In genomic region chr19:35268546-35269424, GRCh38 we compare ENCODE assay signal across 8 cellular contexts. TPM values are rescaled to one million over a fixed set of nuclear protein-coding genes. Genes with fewer than 3 reads are reported as not detected.
DNase-seq lines count a peak whose midpoint lies in the region; ATAC-seq and TF ChIP-seq lines count a peak whose summit lies in the region.

A gene with protein sequence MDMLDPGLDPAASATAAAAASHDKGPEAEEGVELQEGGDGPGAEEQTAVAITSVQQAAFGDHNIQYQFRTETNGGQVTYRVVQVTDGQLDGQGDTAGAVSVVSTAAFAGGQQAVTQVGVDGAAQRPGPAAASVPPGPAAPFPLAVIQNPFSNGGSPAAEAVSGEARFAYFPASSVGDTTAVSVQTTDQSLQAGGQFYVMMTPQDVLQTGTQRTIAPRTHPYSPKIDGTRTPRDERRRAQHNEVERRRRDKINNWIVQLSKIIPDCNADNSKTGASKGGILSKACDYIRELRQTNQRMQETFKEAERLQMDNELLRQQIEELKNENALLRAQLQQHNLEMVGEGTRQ (plus strand): TSS chr19:35268962. CDS start chr19:35269102, 140 bp downstream.

- peak; percentile 16 for ATAC-seq in GM21825 (IDR thresholded peaks at IDR 0.05; ENCODE audit: unreplicated experiment)
- no peak for ATAC-seq in Right ventricle myocardium inferior

- H3K36me3 Mint-ChIP-seq in osteocyte (ENCODE audit: unreplicated experiment), result peaks cover 19% of the 10 kb centered on the region

- peak within 1 kb of the TSS; percentile 94 for H3K4me3 Mint-ChIP-seq in osteocyte (ENCODE audit: unreplicated experiment)

- H3K9ac ChIP-seq in Loucy (ENCODE audit: low read depth, low read length, poor library complexity, severe bottlenecking) (peak within 1 kb of the TSS; percentile 96), SU-DHL-6 (ENCODE audit: low read length) (peak within 1 kb of the TSS; percentile 97), adipocyte (ENCODE audit: low read length) (peak within 1 kb of the TSS; percentile 100)

- H3K27ac ChIP-seq in SU-DHL-6 (ENCODE audit: low read depth, low read length), result peak within 1 kb of the TSS; percentile 93

- H3K4me3 ChIP-seq in Loucy (ENCODE audit: low read length, poor library complexity, severe bottlenecking) (peak within 1 kb of the TSS; percentile 100), SU-DHL-6 (ENCODE audit: insufficient read depth, low read length, poor library complexity, severe bottlenecking) (peak within 1 kb of the TSS; percentile 100), adipocyte (ENCODE audit: low read length) (peak within 1 kb of the TSS; percentile 97)

- TF ChIP-seq CTCF in Loucy (conservative IDR thresholded peaks at IDR 0.05; ENCODE audit: low read length) (no peak), SU-DHL-6 (IDR thresholded peaks at IDR 0.05; ENCODE audit: insufficient read depth, low read length, poor library complexity, severe bottlenecking) (no peak), osteocyte (IDR thresholded peaks at IDR 0.05) (no peak)

- H4K20me1 ChIP-seq in Loucy (ENCODE audit: insufficient read depth, low read length, poor library complexity, severe bottlenecking), result peaks cover 28% of the 10 kb centered on the region
- H4K20me1 ChIP-seq in SU-DHL-6 (ENCODE audit: low read depth, low read length), result no peaks in the 10 kb centered on the region

- peak within 1 kb of the TSS; percentile 96 for H3K27ac Mint-ChIP-seq in osteocyte (ENCODE audit: unreplicated experiment)

- intact Hi-C loops in Right ventricle myocardium inferior (cut with DNase I), result loop anchor here (5.0 to 10.0 kb wide), 4 partner anchors 56 to 224 kb away; partner anchors contain the start of genes FXYD7 and HPN

- H3K36me3 ChIP-seq in Loucy (ENCODE audit: insufficient read depth, low read length) (peaks cover 22% of the 10 kb centered on the region; the same call in 1 of the 2 replicates), SU-DHL-6 (ENCODE audit: low read length) (no peaks in the 10 kb centered on the region), adipocyte (ENCODE audit: control insufficient read depth, insufficient read depth, low read length, severe bottlenecking) (peaks cover 27% of the 10 kb centered on the region)

- H3K27me3 Mint-ChIP-seq in osteocyte (ENCODE audit: unreplicated experiment), result no peaks in the 10 kb centered on the region

- H3K9me3 ChIP-seq in Loucy (ENCODE audit: insufficient read depth, low read depth, low read length) (no peaks in the 10 kb centered on the region), SU-DHL-6 (ENCODE audit: insufficient read depth, low read length) (no peaks in the 10 kb centered on the region), adipocyte (ENCODE audit: control insufficient read depth, low read length) (no peaks in the 10 kb centered on the region)

- H3K4me1 ChIP-seq in Loucy (ENCODE audit: insufficient read depth, low read length, poor library complexity, severe bottlenecking) (peaks cover 30% of the 10 kb centered on the region), adipocyte (ENCODE audit: control insufficient read depth, insufficient read depth, low read length) (peaks cover 23% of the 10 kb centered on the region)

- peaks cover 10% of the 10 kb centered on the region for H3K4me1 Mint-ChIP-seq in osteocyte (ENCODE audit: unreplicated experiment)

- H3K79me2 ChIP-seq in Loucy (ENCODE audit: insufficient read depth, low read length) (peaks cover 46% of the 10 kb centered on the region), SU-DHL-6 (ENCODE audit: insufficient read depth, low read length) (peaks cover 6% of the 10 kb centered on the region)

- no peaks in the 10 kb centered on the region for H3K9me2 ChIP-seq in Loucy (replicated peaks; ENCODE audit: low read depth, low read length)
- H3K9me2 ChIP-seq in SU-DHL-6 (replicated peaks; ENCODE audit: insufficient read depth, low read length), result no peaks in the 10 kb centered on the region

- H2AFZ ChIP-seq in Loucy (ENCODE audit: low read length) (peak within 1 kb of the TSS; percentile 76), SU-DHL-6 (ENCODE audit: low read depth, low read length, severe bottlenecking) (peak within 1 kb of the TSS; percentile 62)

- H3F3A ChIP-seq in Loucy (ENCODE audit: low read depth) (no peaks in the 10 kb centered on the region), SU-DHL-6 (ENCODE audit: insufficient read depth) (peaks cover 17% of the 10 kb centered on the region)

- H3K9me3 Mint-ChIP-seq in osteocyte (ENCODE audit: unreplicated experiment), result no peaks in the 10 kb centered on the region

- H3K4me2 ChIP-seq in Loucy (ENCODE audit: low read depth, low read length, poor library complexity, severe bottlenecking) (peak within 1 kb of the TSS; percentile 91), SU-DHL-6 (ENCODE audit: low read depth, low read length, poor library complexity, severe bottlenecking) (peak within 1 kb of the TSS; percentile 87)

- H3K27me3 ChIP-seq in Loucy (ENCODE audit: insufficient read depth, low read length, poor library complexity, severe bottlenecking) (no peaks in the 10 kb centered on the region), SU-DHL-6 (ENCODE audit: low read length) (no peaks in the 10 kb centered on the region), adipocyte (replicated peaks; ENCODE audit: control insufficient read depth, insufficient read depth, low read length) (no peaks in the 10 kb centered on the region)

- peak; percentile 34 for DNase-seq in DMS153 (lab: John Stamatoyannopoulos, UW)
- peak; percentile 82 for DNase-seq in adipocyte (ENCODE audit: low read depth)
- DNase-seq in Right ventricle myocardium inferior (ENCODE audit: missing footprints), result peak; percentile 86
- no peak for DNase-seq in osteocyte (ENCODE audit: extremely low spot score, unreplicated experiment)
- no peak for DNase-seq in KG1 (lab: John Stamatoyannopoulos, UW)

RNA-seq across cellular contexts. Expression of the gene that starts here (rescaled TPM):
- total RNA-seq in Right ventricle myocardium inferior (151 TPM), osteocyte (112 and 115 TPM in 2 replicates)

Comparison
In these comparisons a context has a peak if more than half of its experiments do, and no peak if none do; other contexts are left out.
1. DNase-seq: peak in DMS153 (single experiment), adipocyte (single experiment) and Right ventricle myocardium inferior (single experiment); none in osteocyte (single experiment) and KG1 (single experiment).
2. Peak in every context shown above with its lines, with median percentiles within 50 percentile points of each other: H3K4me3 ChIP-seq and H3K9ac ChIP-seq.